Comparison of ENCODE assay signal across 8 cellular contexts in genomic region chr10:110872145-110872983, GRCh38. TPM values are rescaled to one million over a fixed set of nuclear protein-coding genes. Genes with fewer than 3 reads are reported as not detected.
A peak's percentile ranks its signal among the peaks of the same experiment; 100 is the strongest.
DNase-seq lines count a peak whose midpoint lies in the region; ATAC-seq, FAIRE-seq and TF ChIP-seq lines count a peak whose summit lies in the region.

No MANE protein-coding gene starts in this region.

- under 1% methylated on average over 19 of the region's 70 CpGs for WGBS in A549 (ENCODE audit: missing lambda C conversion rate)
- WGBS in right lobe of liver (ENCODE audit: insufficient coverage, low coverage, low lambda C conversion rate, missing lambda C conversion rate) = 0% methylated on average over 16 of the region's 70 CpGs

- peak; percentile 79 to 87 for ATAC-seq in A549
- peak; percentile 15 for ATAC-seq in GM18858 (IDR thresholded peaks at IDR 0.05; ENCODE audit: unreplicated experiment)
- ATAC-seq in HG03103 (IDR thresholded peaks at IDR 0.05; ENCODE audit: low read depth, unreplicated experiment) = peak; percentile 35
- peak; percentile 51 to 79 (median 66) for ATAC-seq in right lobe of liver

- POLR2A ChIA-PET in A549 (lab: Yijun Ruan, JAX) = interaction anchor here (1.0 to 1.9 kb wide), 11 partner anchors 10 to 200 kb away, joined by 3 to 18 read pairs (median 5); partner anchors contain the start of genes BBIP1 and SHOC2

- 0 out of 5 replicates have a peak, but pooled peaks of 1 of the 2 experiments have one; percentile 23 for TF ChIP-seq RAD21 in A549 (conservative IDR thresholded peaks at IDR 0.05 in 1 of 2, IDR thresholded peaks at IDR 0.05 in 1 of 2)

- H3K27me3 ChIP-seq in right lobe of liver = no peaks in the 10 kb centered on the region

- peak overlapping the region; percentile 78 for H3K4me3 ChIP-seq in A549
- peak overlapping the region; percentile 66 to 93 (median 81) for H3K4me3 ChIP-seq in right lobe of liver

- peak; percentile 15; the same call in 1 of the 3 replicates for TF ChIP-seq CTCF in A549 (IDR thresholded peaks at IDR 0.05)
- TF ChIP-seq CTCF in right lobe of liver (IDR thresholded peaks at IDR 0.05) = peak in 2 of 4 donors; percentile 13

- peaks cover 0 to 5% (median 0%) of the 10 kb centered on the region in 4 donors for H3K36me3 ChIP-seq in right lobe of liver

- TF ChIP-seq POLR2A in A549 (IDR thresholded peaks at IDR 0.05; ENCODE audit: low read length) (0 out of 2 replicates have a peak, but pooled peaks have one; percentile 18), right lobe of liver (IDR thresholded peaks at IDR 0.05) (peak; percentile 44)

- peak in 1 of 2 experiments; percentile 20; a peak in 1 of 5 replicates for TF ChIP-seq EP300 in A549 (IDR thresholded peaks at IDR 0.05)

- no peak for FAIRE-seq in A549 (lab: Jason Lieb, UNC)

- CTCF ChIA-PET in A549 (lab: Yijun Ruan, JAX) = interaction anchor here (0.7 to 1.5 kb wide), 7 partner anchors 14 to 123 kb away, joined by 3 to 5 read pairs (median 3); no protein-coding TSS in a partner anchor

- H3K4me1 ChIP-seq in A549 = peaks cover 35% of the 10 kb centered on the region
- H3K4me1 ChIP-seq in right lobe of liver = peaks cover 0 to 22% (median 0%) of the 10 kb centered on the region in 4 donors

- H3K27ac ChIP-seq in A549 (peak overlapping the region; percentile 89 to 95), right lobe of liver (peak overlapping the region; percentile 92 to 97 (median 97))

- intact Hi-C loops in right lobe of liver (cut with DNase I) = no loop called here

- H3K4me2 ChIP-seq in A549 = peak overlapping the region; percentile 88

- peak; percentile 24 to 88 for DNase-seq in A549 (ENCODE audit: low read depth in 1 of 2, low spot score in 1 of 2)
- peak; percentile 90 for DNase-seq in NCI-H69 (lab: John Stamatoyannopoulos, UW)
- DNase-seq in activated CD4-positive, alpha-beta T cell treated with anti-CD3 and anti-CD28 coated beads, Interleukin-2, amount 50 U/mL, for 24 hours (ENCODE audit: low read depth in 1 of 2, low spot score in 1 of 2) = peak; percentile 55 to 69
- DNase-seq in dermis blood vessel endothelial cell = peak; percentile 74
- DNase-seq in right lobe of liver = peak; percentile 77 to 82 (median 78)
- peak; percentile 83 for DNase-seq in stimulated activated CD4-positive, alpha-beta T cell treated with anti-CD3 and anti-CD28 coated beads, Interleukin-4, amount 100 ng/mL, for 24 hours

- H3K9me3 ChIP-seq in A549 = no peaks in the 10 kb centered on the region
- no peaks in the 10 kb centered on the region for H3K9me3 ChIP-seq in right lobe of liver

TF ChIP-seq in A549, 52 proteins besides CTCF, POLR2A, EP300 and RAD21 (continues in another document):
- no peak for TF ChIP-seq HDAC2 (IDR thresholded peaks at IDR 0.05)
- TF ChIP-seq ZFP36 (IDR thresholded peaks at IDR 0.05; ENCODE audit: borderline replicate concordance, partially characterized antibody) = no peak
- TF ChIP-seq FOSL2 (IDR thresholded peaks at IDR 0.05) = no peak
- no peak for TF ChIP-seq FOSL2 (CRISPR knock-in tag; IDR thresholded peaks at IDR 0.05)
- peak; percentile 78 to 79 for TF ChIP-seq CEBPB (IDR thresholded peaks at IDR 0.05)
- TF ChIP-seq CBX2 (IDR thresholded peaks at IDR 0.05; ENCODE audit: borderline replicate concordance, low read depth) = no peak
- no peak for TF ChIP-seq ELK1 (IDR thresholded peaks at IDR 0.05; ENCODE audit: low read depth, low read length)
- peak; percentile 15; the same call in 1 of the 2 replicates for TF ChIP-seq PHF8 (IDR thresholded peaks at IDR 0.05; ENCODE audit: borderline replicate concordance, low read depth)
- TF ChIP-seq BHLHE40 (IDR thresholded peaks at IDR 0.05; ENCODE audit: low read depth, low read length) = no peak
- TF ChIP-seq ESRRA (IDR thresholded peaks at IDR 0.05; ENCODE audit: borderline replicate concordance, low read length) = no peak
- TF ChIP-seq JUN (IDR thresholded peaks at IDR 0.05) = peak; percentile 39 to 48; a peak in 3 of 5 replicates
- TF ChIP-seq TFCP2L1 (CRISPR knock-in tag; IDR thresholded peaks at IDR 0.05) = no peak
- no peak for TF ChIP-seq KDM5A (IDR thresholded peaks at IDR 0.05)
- TF ChIP-seq, protein P1, sequence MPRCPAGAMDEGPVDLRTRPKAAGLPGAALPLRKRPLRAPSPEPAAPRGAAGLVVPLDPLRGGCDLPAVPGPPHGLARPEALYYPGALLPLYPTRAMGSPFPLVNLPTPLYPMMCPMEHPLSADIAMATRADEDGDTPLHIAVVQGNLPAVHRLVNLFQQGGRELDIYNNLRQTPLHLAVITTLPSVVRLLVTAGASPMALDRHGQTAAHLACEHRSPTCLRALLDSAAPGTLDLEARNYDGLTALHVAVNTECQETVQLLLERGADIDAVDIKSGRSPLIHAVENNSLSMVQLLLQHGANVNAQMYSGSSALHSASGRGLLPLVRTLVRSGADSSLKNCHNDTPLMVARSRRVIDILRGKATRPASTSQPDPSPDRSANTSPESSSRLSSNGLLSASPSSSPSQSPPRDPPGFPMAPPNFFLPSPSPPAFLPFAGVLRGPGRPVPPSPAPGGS (IDR thresholded peaks at IDR 0.05) = no peak
- no peak for TF ChIP-seq REST (IDR thresholded peaks at IDR 0.05)
- TF ChIP-seq ZC3H11A (IDR thresholded peaks at IDR 0.05) = no peak
- 0 out of 2 replicates have a peak, but pooled peaks have one; percentile 58 for TF ChIP-seq HOXB5 (CRISPR knock-in tag; IDR thresholded peaks at IDR 0.05)
- no peak for TF ChIP-seq NFE2L2 (conservative IDR thresholded peaks at IDR 0.05; ENCODE audit: low read length)
- peak; percentile 24; the same call in 1 of the 3 replicates for TF ChIP-seq SMC3 (IDR thresholded peaks at IDR 0.05)
- no peak for TF ChIP-seq RARB (CRISPR knock-in tag; IDR thresholded peaks at IDR 0.05)

RNA-seq across cellular contexts. Expression of gene PDCD4, which starts 0.6 kb away (rescaled TPM):
- polyA plus RNA-seq in A549 (2011; rRNA removed) = 41.9 and 71.4 TPM in 2 replicates
- 6.5 and 10.0 TPM in 2 replicates for polyA plus RNA-seq in A549 (2012; cell fraction: cytosol; rRNA removed)
- polyA plus RNA-seq in A549 (2012; cell fraction: nucleus; rRNA removed) = 3.1 and 6.7 TPM in 2 replicates
- polyA plus RNA-seq in A549 (2017; fragmentation: RNase III; extraction: RNeasy Plus Mini Kit Qiagen cat#74134 plus additional on column Dnase treatment) = 35.7 to 49.7 TPM (median 42.7 TPM) in 3 replicates
- polyA minus RNA-seq in A549 (2011; rRNA and poly(A)+ RNA removed) = 15.0 and 16.3 TPM in 2 replicates
- 171 and 200 TPM in 2 replicates for total RNA-seq in dermis blood vessel endothelial cell
- total RNA-seq in right lobe of liver = 100 to 1,000 TPM in 1 of 6 experiments, 10 to 100 TPM in 5; 10.8 to 105 (median 32.5) TPM

RNA-seq across cellular contexts. Expression of gene BBIP1, which starts 46.6 kb away (rescaled TPM):
- polyA plus RNA-seq in A549 (2011; rRNA removed) (73.5 and 83.4 TPM in 2 replicates), A549 (2017; fragmentation: RNase III; extraction: RNeasy Plus Mini Kit Qiagen cat#74134 plus additional on column Dnase treatment) (57.2 to 64.1 TPM (median 59.6 TPM) in 3 replicates)
- 13.0 and 15.9 TPM in 2 replicates for polyA plus RNA-seq in A549 (2012; cell fraction: cytosol; rRNA removed)
- polyA plus RNA-seq in A549 (2012; cell fraction: nucleus; rRNA removed) = 6.2 and 10.1 TPM in 2 replicates
- 9.9 and 10.8 TPM in 2 replicates for polyA minus RNA-seq in A549 (2011; rRNA and poly(A)+ RNA removed)
- total RNA-seq in dermis blood vessel endothelial cell (16.7 and 29.7 TPM in 2 replicates), right lobe of liver (10 to 100 TPM in 5 of 6 experiments, 1 to 10 TPM in 1; 9.4 to 15.7 (median 11.5) TPM)

RNA-seq across cellular contexts. Expression of gene SHOC2, which starts 47.0 kb away (rescaled TPM):
- polyA plus RNA-seq in A549 (2011; rRNA removed) (32.1 and 33.1 TPM in 2 replicates), A549 (2017; fragmentation: RNase III; extraction: RNeasy Plus Mini Kit Qiagen cat#74134 plus additional on column Dnase treatment) (17.7 to 20.5 TPM (median 20.3 TPM) in 3 replicates)
- 5.2 and 6.1 TPM in 2 replicates for polyA plus RNA-seq in A549 (2012; cell fraction: cytosol; rRNA removed)
- polyA plus RNA-seq in A549 (2012; cell fraction: nucleus; rRNA removed) = 2.2 and 4.8 TPM in 2 replicates
- polyA minus RNA-seq in A549 (2011; rRNA and poly(A)+ RNA removed) = 19.7 and 20.9 TPM in 2 replicates
- total RNA-seq in dermis blood vessel endothelial cell (62.3 and 70.6 TPM in 2 replicates), right lobe of liver (10 to 100 TPM; 16.0 to 28.6 (median 22.2) TPM)

Comparison
In these comparisons a context has a peak if more than half of its experiments do, and no peak if none do; other contexts are left out.
1. Peak in every context shown above with its lines: DNase-seq, ATAC-seq, H3K4me3 ChIP-seq and H3K27ac ChIP-seq.
2. ATAC-seq: peak in every context shown above with its lines; median percentile 83 in A549; 66 in right lobe of liver; 35 in HG03103; 15 in GM18858.